ENCODE assay signal across 1 cellular context in the genomic region with DNA sequence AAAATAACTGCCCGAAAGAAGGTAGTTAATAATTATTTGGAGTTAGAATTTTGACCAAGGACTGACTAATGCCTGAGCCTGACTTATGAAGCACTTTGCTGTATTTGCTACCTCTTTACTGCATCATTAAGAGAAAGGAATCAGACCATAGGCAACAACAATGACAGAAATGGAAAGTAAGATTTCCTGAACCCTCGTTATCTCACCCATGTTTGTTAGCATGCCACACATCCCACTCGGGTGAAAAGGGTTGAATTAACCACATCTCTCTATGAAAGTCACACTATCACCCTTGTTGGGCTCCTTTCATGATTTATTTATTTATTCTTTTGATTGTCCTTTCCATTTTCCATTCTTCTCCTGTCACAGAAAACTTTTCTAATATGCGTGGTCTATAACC.
A peak's percentile ranks its signal among the peaks of the same experiment; 100 is the strongest.
TF ChIP-seq lines count a peak whose summit lies in the region.

No MANE protein-coding gene starts in this region.

TF ChIP-seq in GM12878, 131 proteins besides CTCF, POLR2A, EP300 and RAD21:
- TF ChIP-seq YBX1 (IDR thresholded peaks at IDR 0.05) (no peak), BRCA1 (IDR thresholded peaks at IDR 0.05; ENCODE audit: low read depth, low read length) (no peak), IKZF2 (IDR thresholded peaks at IDR 0.05) (peak in 1 of 2 experiments; percentile 17; a peak in 1 of 4 replicates), NRF1 (conservative IDR thresholded peaks at IDR 0.05; ENCODE audit: low read depth, low read length) (no peak), IKZF1 (conservative IDR thresholded peaks at IDR 0.05) (no peak), BHLHE40 (IDR thresholded peaks at IDR 0.05; ENCODE audit: borderline replicate concordance in 1 of 2, low read depth in 2 of 2, low read length in 1 of 2) (no peak), ZNF384 (IDR thresholded peaks at IDR 0.05; ENCODE audit: borderline replicate concordance, low read depth, low read length) (no peak), MTA2 (IDR thresholded peaks at IDR 0.05; ENCODE audit: low read depth) (peak; percentile 47; the same call in 1 of the 2 replicates), KAT2A (conservative IDR thresholded peaks at IDR 0.05; ENCODE audit: control insufficient read depth, low read depth, low read length) (no peak), NR2F1 (conservative IDR thresholded peaks at IDR 0.05) (0 out of 2 replicates have a peak, but pooled peaks have one; percentile 31), PML (IDR thresholded peaks at IDR 0.05; ENCODE audit: low read length) (no peak)
- TF ChIP-seq, protein P1, sequence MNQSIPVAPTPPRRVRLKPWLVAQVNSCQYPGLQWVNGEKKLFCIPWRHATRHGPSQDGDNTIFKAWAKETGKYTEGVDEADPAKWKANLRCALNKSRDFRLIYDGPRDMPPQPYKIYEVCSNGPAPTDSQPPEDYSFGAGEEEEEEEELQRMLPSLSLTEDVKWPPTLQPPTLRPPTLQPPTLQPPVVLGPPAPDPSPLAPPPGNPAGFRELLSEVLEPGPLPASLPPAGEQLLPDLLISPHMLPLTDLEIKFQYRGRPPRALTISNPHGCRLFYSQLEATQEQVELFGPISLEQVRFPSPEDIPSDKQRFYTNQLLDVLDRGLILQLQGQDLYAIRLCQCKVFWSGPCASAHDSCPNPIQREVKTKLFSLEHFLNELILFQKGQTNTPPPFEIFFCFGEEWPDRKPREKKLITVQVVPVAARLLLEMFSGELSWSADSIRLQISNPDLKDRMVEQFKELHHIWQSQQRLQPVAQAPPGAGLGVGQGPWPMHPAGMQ (IDR thresholded peaks at IDR 0.05; ENCODE audit: borderline replicate concordance), result no peak
- TF ChIP-seq, protein P2, sequence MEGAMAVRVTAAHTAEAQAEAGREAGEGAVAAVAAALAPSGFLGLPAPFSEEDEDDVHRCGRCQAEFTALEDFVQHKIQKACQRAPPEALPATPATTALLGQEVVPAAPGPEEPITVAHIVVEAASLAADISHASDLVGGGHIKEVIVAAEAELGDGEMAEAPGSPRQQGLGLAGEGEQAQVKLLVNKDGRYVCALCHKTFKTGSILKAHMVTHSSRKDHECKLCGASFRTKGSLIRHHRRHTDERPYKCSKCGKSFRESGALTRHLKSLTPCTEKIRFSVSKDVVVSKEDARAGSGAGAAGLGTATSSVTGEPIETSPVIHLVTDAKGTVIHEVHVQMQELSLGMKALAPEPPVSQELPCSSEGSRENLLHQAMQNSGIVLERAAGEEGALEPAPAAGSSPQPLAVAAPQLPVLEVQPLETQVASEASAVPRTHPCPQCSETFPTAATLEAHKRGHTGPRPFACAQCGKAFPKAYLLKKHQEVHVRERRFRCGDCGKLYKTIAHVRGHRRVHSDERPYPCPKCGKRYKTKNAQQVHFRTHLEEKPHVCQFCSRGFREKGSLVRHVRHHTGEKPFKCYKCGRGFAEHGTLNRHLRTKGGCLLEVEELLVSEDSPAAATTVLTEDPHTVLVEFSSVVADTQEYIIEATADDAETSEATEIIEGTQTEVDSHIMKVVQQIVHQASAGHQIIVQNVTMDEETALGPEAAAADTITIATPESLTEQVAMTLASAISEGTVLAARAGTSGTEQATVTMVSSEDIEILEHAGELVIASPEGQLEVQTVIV (IDR thresholded peaks at IDR 0.05; ENCODE audit: borderline replicate concordance, partially characterized antibody), result no peak
- TF ChIP-seq, protein P3, sequence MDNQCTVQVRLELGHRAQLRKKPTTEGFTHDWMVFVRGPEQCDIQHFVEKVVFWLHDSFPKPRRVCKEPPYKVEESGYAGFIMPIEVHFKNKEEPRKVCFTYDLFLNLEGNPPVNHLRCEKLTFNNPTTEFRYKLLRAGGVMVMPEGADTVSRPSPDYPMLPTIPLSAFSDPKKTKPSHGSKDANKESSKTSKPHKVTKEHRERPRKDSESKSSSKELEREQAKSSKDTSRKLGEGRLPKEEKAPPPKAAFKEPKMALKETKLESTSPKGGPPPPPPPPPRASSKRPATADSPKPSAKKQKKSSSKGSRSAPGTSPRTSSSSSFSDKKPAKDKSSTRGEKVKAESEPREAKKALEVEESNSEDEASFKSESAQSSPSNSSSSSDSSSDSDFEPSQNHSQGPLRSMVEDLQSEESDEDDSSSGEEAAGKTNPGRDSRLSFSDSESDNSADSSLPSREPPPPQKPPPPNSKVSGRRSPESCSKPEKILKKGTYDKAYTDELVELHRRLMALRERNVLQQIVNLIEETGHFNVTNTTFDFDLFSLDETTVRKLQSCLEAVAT (IDR thresholded peaks at IDR 0.05), result no peak
